Comparison of ENCODE assay signal across 15 cellular contexts in genomic region chr19:3669134-3669436, GRCh38. TPM values are rescaled to one million over a fixed set of nuclear protein-coding genes. Genes with fewer than 3 reads are reported as not detected.
DNase-seq lines count a peak whose midpoint lies in the region; ATAC-seq and TF ChIP-seq lines count a peak whose summit lies in the region.
"Had no signal": no experiment of that assay in that cellular context is flagged by ENCODE, and none has a peak within 500 bp of the region (broad histone marks: within the 10 kb centered on the region; RNA-seq: fewer than 3 reads in every experiment).

No MANE protein-coding gene starts in this region.

- H3K4me3 ChIP-seq in esophagus (ENCODE audit: low read depth in 1 of 2, low read length in 2 of 2): no peak overlapping the region
- no peak overlapping the region for H3K4me3 ChIP-seq in neuronal stem cell (ENCODE audit: low read length in 2 of 2)
- no peak overlapping the region for H3K4me3 ChIP-seq in tibial nerve

- no peak overlapping the region for H2BK120ac ChIP-seq in neuronal stem cell (ENCODE audit: low read depth, low read length)

- TF ChIP-seq POLR2A in tibial nerve (IDR thresholded peaks at IDR 0.05): no peak

- H3K4ac ChIP-seq in neuronal stem cell (ENCODE audit: low read length): no peak overlapping the region

- peak overlapping the region; percentile 70 for H3K9ac ChIP-seq in neuronal stem cell (ENCODE audit: low read depth, low read length, poor library complexity)

- H2BK12ac ChIP-seq in neuronal stem cell (ENCODE audit: low read length): no peak overlapping the region

- peak overlapping the region; percentile 63 for H2AK5ac ChIP-seq in neuronal stem cell (ENCODE audit: low read depth, low read length)

- no peak overlapping the region for H4K8ac ChIP-seq in neuronal stem cell (ENCODE audit: low read depth, low read length)

- peak; percentile 73 for DNase-seq in NCI-H82 (lab: John Stamatoyannopoulos, UW)
- no peak for DNase-seq in NCI-H82 treated with DMSO at 0.1 percent for 48 hours (lab: John Stamatoyannopoulos, UW; ENCODE audit: unreplicated experiment)
- no peak for DNase-seq in neuronal stem cell (ENCODE audit: low spot score)
- DNase-seq in tibial nerve (ENCODE audit: low spot score in 2 of 2): no peak
- DNase-seq in SW480 (ENCODE audit: low spot score): no peak
- DNase-seq in mesenteric fat pad (ENCODE audit: low spot score): no peak
- DNase-seq: 8988T; activated CD4-positive, alpha-beta T cell treated with anti-CD3 and anti-CD28 coated beads for 48 hours; effector memory CD4-positive, alpha-beta T cell; NCI-H446; stimulated activated CD4-positive, alpha-beta T cell treated with anti-CD3 and anti-CD28 coated beads, Interleukin-4, amount 100 ng/mL, for 1 hour had no signal

- TF ChIP-seq CTCF in tibial nerve (IDR thresholded peaks at IDR 0.05): no peak

- no peak for ATAC-seq in GM18909 (IDR thresholded peaks at IDR 0.05; ENCODE audit: poor library complexity, unreplicated experiment)
- ATAC-seq: stimulated activated memory B cell treated with anti-CD40 and anti-IgM and Interleukin-4, amounts not matched to agents 10 μg/mL and 1 μg/mL and 100 μg/mL, for 72 hours had no signal

- H4K91ac ChIP-seq in neuronal stem cell (ENCODE audit: low read depth, low read length, poor library complexity): no peak overlapping the region

- H3K4me2 ChIP-seq in neuronal stem cell (ENCODE audit: insufficient read depth, low read length, poor library complexity, severe bottlenecking): no peak overlapping the region

- peak overlapping the region; percentile 80 for H3K23ac ChIP-seq in neuronal stem cell (ENCODE audit: low read depth, low read length, poor library complexity)

- peak overlapping the region; percentile 69 to 83 for H3K27ac ChIP-seq in esophagus (ENCODE audit: low read depth in 2 of 2, low read length in 1 of 2)
- peak overlapping the region; percentile 24 for H3K27ac ChIP-seq in neuronal stem cell (replicated peaks; ENCODE audit: low read length)
- peak overlapping the region; percentile 90 to 99 (median 93) for H3K27ac ChIP-seq in tibial nerve

- H3K14ac ChIP-seq in neuronal stem cell (ENCODE audit: low read length): peak overlapping the region; percentile 89

- TF ChIP-seq EP300 in tibial nerve (IDR thresholded peaks at IDR 0.05): no peak

- 45 to 52% methylated on average over 10 of the region's 10 CpGs for WGBS in esophagus, 2 donors
- WGBS in neuronal stem cell (ENCODE audit: extremely low coverage in 2 of 2, insufficient read length in 2 of 2, insufficient replicate concordance in 1 of 2), 2 donors: no CpG with 5 or more reads among the region's 10 CpGs
- 49 to 53% methylated on average over 9 to 10 of the region's 10 CpGs for WGBS in tibial nerve, 2 donors

- no peak overlapping the region for H2AFZ ChIP-seq in neuronal stem cell (ENCODE audit: low read length)

- H2BK5ac ChIP-seq in neuronal stem cell (ENCODE audit: low read length): peak overlapping the region; percentile 95

- H3K27me3 ChIP-seq in esophagus (ENCODE audit: control insufficient read depth in 1 of 2, insufficient read depth in 2 of 2, low read length in 2 of 2) (no peaks in the 10 kb centered on the region), neuronal stem cell (ENCODE audit: control insufficient read depth in 3 of 3, insufficient read depth in 3 of 3, low read depth in 1 of 3, low read length in 3 of 3) (no peaks in the 10 kb centered on the region), tibial nerve (no peaks in the 10 kb centered on the region)

- H3K4me1 ChIP-seq in esophagus (ENCODE audit: control insufficient read depth in 2 of 2, insufficient read depth in 2 of 2, low read length in 1 of 2): peaks cover 5 to 20% of the 10 kb centered on the region in 2 donors
- peaks cover 42 to 47% of the 10 kb centered on the region in 2 donors for H3K4me1 ChIP-seq in neuronal stem cell (ENCODE audit: control insufficient read depth in 2 of 2, insufficient read depth in 1 of 2, low read depth in 1 of 2, low read length in 2 of 2)
- H3K4me1 ChIP-seq in tibial nerve: peaks cover 5 to 63% (median 42%) of the 10 kb centered on the region in 4 donors

- H2BK15ac ChIP-seq in neuronal stem cell (ENCODE audit: low read length): peak overlapping the region; percentile 69

- H3K36me3 ChIP-seq in esophagus (ENCODE audit: control insufficient read depth in 2 of 2, insufficient read depth in 2 of 2, low read length in 1 of 2) (peaks cover 0 to 14% of the 10 kb centered on the region in 2 donors), neuronal stem cell (replicated peaks in 1 of 2; ENCODE audit: control insufficient read depth in 2 of 2, insufficient read depth in 2 of 2, low read length in 2 of 2) (peaks cover 13 to 21% of the 10 kb centered on the region in 2 donors), tibial nerve (peaks cover 0 to 33% (median 1%) of the 10 kb centered on the region in 3 donors)

- no peaks in the 10 kb centered on the region for H3K9me3 ChIP-seq in esophagus (ENCODE audit: control insufficient read depth in 2 of 2, insufficient read depth in 1 of 2, low read depth in 1 of 2, low read length in 1 of 2)
- H3K9me3 ChIP-seq in neuronal stem cell (replicated peaks in 1 of 2; ENCODE audit: control insufficient read depth in 2 of 2, insufficient read depth in 1 of 2, low read depth in 1 of 2, low read length in 2 of 2): peaks cover 0 to 2% of the 10 kb centered on the region in 2 donors
- H3K9me3 ChIP-seq in tibial nerve: peaks cover 0 to 9% (median 0%) of the 10 kb centered on the region in 4 donors

- H3K79me1 ChIP-seq in neuronal stem cell (ENCODE audit: low read depth, low read length): peaks cover 32% of the 10 kb centered on the region

- H3K18ac ChIP-seq in neuronal stem cell (ENCODE audit: low read length): peak overlapping the region; percentile 87

RNA-seq across cellular contexts. Expression of gene PIP5K1C, which starts 31.2 kb away (rescaled TPM):
- 10 to 100 TPM; 10.4 to 18.1 TPM for polyA plus RNA-seq in esophagus
- polyA plus RNA-seq in neuronal stem cell (2013, experiment 1 of 2): 25.4 TPM
- 24.7 TPM for polyA plus RNA-seq in neuronal stem cell (2013, experiment 2 of 2)
- total RNA-seq in tibial nerve: 10 to 100 TPM; 23.0 to 37.2 (median 24.9) TPM
- 40.0 TPM for total RNA-seq in mesenteric fat pad

RNA-seq across cellular contexts. Expression of gene TJP3, which starts 39.1 kb away (rescaled TPM):
- polyA plus RNA-seq in esophagus: 100 to 1,000 TPM in 1 of 2 donors, 10 to 100 TPM in 1; 44.5 to 118 TPM
- 23.4 TPM for polyA plus RNA-seq in neuronal stem cell (2013, experiment 1 of 2)
- 21.0 TPM for polyA plus RNA-seq in neuronal stem cell (2013, experiment 2 of 2)
- total RNA-seq in tibial nerve (under 1 TPM in 3 of 4 donors, not detected in 1; 0.21 to 0.90 (median 0.22) TPM), mesenteric fat pad (0.39 TPM)
- total RNA-seq: osteoblast had no signal

RNA-seq across cellular contexts. Expression of gene CACTIN, which starts 42.5 kb away (rescaled TPM):
- 10 to 100 TPM; 12.4 to 19.3 TPM for polyA plus RNA-seq in esophagus
- 23.9 TPM for polyA plus RNA-seq in neuronal stem cell (2013, experiment 1 of 2)
- 25.3 TPM for polyA plus RNA-seq in neuronal stem cell (2013, experiment 2 of 2)
- total RNA-seq in tibial nerve (10 to 100 TPM; 22.9 to 59.1 (median 42.7) TPM), mesenteric fat pad (18.9 TPM)

Comparison
In these comparisons a context has a peak if more than half of its experiments do, and no peak if none do; other contexts are left out.
1. H3K27ac ChIP-seq: peak in every context shown above with its lines; median percentile 93 in tibial nerve; 76 in esophagus; 24 in neuronal stem cell.